In the genomic region with DNA sequence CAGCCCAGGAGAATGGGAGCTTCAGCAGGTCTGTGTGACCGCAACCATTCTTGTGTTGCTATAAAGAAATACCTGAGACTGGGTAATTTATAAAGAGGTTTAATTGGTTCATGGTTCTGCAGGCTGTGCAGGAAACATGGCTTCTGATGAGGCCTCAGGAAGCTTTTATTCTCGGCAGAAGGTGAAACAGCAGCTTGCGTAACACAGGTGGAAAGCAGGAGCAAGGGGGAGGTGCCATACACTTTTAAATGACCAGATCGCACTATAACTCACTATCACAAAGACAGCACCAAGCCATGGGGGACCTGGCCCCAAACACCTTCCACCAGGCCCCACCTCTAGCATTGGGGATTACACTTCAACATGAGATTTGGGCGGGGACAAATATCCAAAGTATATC, we compare ENCODE assay signal across 27 cellular contexts. TPM values are rescaled to one million over a fixed set of nuclear protein-coding genes. Genes with fewer than 3 reads are reported as not detected.
DNase-seq lines count a peak whose midpoint lies in the region; ATAC-seq, FAIRE-seq and TF ChIP-seq lines count a peak whose summit lies in the region.
"Had no signal": no experiment of that assay in that cellular context is flagged by ENCODE, and none has a peak within 500 bp of the region (broad histone marks: within the 10 kb centered on the region; RNA-seq: fewer than 3 reads in every experiment).

No MANE protein-coding gene starts in this region.

- no peak overlapping the region for H3K14ac ChIP-seq in H1 (ENCODE audit: insufficient read length)

- CTCF ChIA-PET in H1 (lab: Charles Lee; ENCODE audit: partially characterized antibody) = interaction anchor here (0.7 to 2.9 kb wide), 9 partner anchors 8 to 173 kb away, joined by 3 to 17 read pairs (median 4); partner anchors contain the start of gene IDH3A

- H3K27me3 ChIP-seq in Peyer's patch (no peaks in the 10 kb centered on the region), H1 (replicated peaks in 1 of 4; ENCODE audit: control insufficient read depth in 3 of 4, extremely low read depth in 1 of 4, insufficient read depth in 3 of 4, low read length in 3 of 4) (no peaks in the 10 kb centered on the region), right lobe of liver (no peaks in the 10 kb centered on the region), small intestine (ENCODE audit: control insufficient read depth in 2 of 2, insufficient read depth in 2 of 2, low read length in 2 of 2) (no peaks in the 10 kb centered on the region), mesendoderm (ENCODE audit: insufficient read depth, low read length, poor library complexity) (no peaks in the 10 kb centered on the region)
- H3K27me3 ChIP-seq: BLaER1 had no signal

- H2AK5ac ChIP-seq in H1 (ENCODE audit: low read depth, low read length) = no peak overlapping the region
- no peak overlapping the region for H2AK5ac ChIP-seq in mesendoderm (ENCODE audit: low read length)

- no peaks in the 10 kb centered on the region for H3K36me3 ChIP-seq in Peyer's patch
- no peaks in the 10 kb centered on the region for H3K36me3 ChIP-seq in H1 (ENCODE audit: control insufficient read depth in 2 of 4, insufficient read depth in 4 of 4, low read length in 3 of 4)
- H3K36me3 ChIP-seq in right lobe of liver = no peaks in the 10 kb centered on the region
- no peaks in the 10 kb centered on the region for H3K36me3 ChIP-seq in small intestine (ENCODE audit: control insufficient read depth in 2 of 2, insufficient read depth in 2 of 2, low read length in 2 of 2)
- no peaks in the 10 kb centered on the region for H3K36me3 ChIP-seq in mesendoderm (ENCODE audit: control insufficient read depth, insufficient read depth, low read length)
- H3K36me3 ChIP-seq: BLaER1 had no signal

- H4K20me1 ChIP-seq in H1 (replicated peaks in 1 of 2; ENCODE audit: control insufficient read depth in 1 of 2, insufficient read depth in 2 of 2, low read length in 2 of 2) = no peaks in the 10 kb centered on the region
- H4K20me1 ChIP-seq: BLaER1 had no signal

- H2BK15ac ChIP-seq in H1 (ENCODE audit: low read length) (no peak overlapping the region), mesendoderm (replicated peaks; ENCODE audit: low read depth) (no peak overlapping the region)

- H3K4ac ChIP-seq in H1 (replicated peaks; ENCODE audit: insufficient read length, low read depth, low read length) (no peak overlapping the region), mesendoderm (ENCODE audit: low read depth, low read length) (no peak overlapping the region)

- no peak overlapping the region for H3K18ac ChIP-seq in H1 (ENCODE audit: extremely low read depth, low read length)
- H3K18ac ChIP-seq in mesendoderm (ENCODE audit: low read length) = no peak overlapping the region

- H3K56ac ChIP-seq in H1 (replicated peaks; ENCODE audit: insufficient read length, low read depth, low read length) = no peak overlapping the region
- H3K56ac ChIP-seq in mesendoderm (ENCODE audit: low read length) = no peak overlapping the region

- H2BK120ac ChIP-seq in H1 (replicated peaks; ENCODE audit: low read depth, low read length) (no peak overlapping the region), mesendoderm (ENCODE audit: low read depth, low read length) (no peak overlapping the region)

- H3K9ac ChIP-seq in H1 (replicated peaks in 1 of 4; ENCODE audit: extremely low read depth in 1 of 4, low read depth in 3 of 4, low read length in 3 of 4) (no peak overlapping the region), mesendoderm (ENCODE audit: low read length) (no peak overlapping the region)
- H3K9ac ChIP-seq: BLaER1, GM23248 had no signal

- peak; percentile 13 to 57 (median 55) for ATAC-seq in right lobe of liver

- TF ChIP-seq CTCF in Peyer's patch (IDR thresholded peaks at IDR 0.05) (no peak), H1 (IDR thresholded peaks at IDR 0.05; ENCODE audit: control extremely low read depth in 1 of 3, insufficient read depth in 1 of 3, low read depth in 1 of 3, low read length in 3 of 3) (no peak), right lobe of liver (IDR thresholded peaks at IDR 0.05) (no peak)

- H3K79me1 ChIP-seq in H1 (ENCODE audit: low read depth, low read length) (no peaks in the 10 kb centered on the region), mesendoderm (ENCODE audit: low read length) (no peaks in the 10 kb centered on the region)

- POLR2A ChIA-PET in H1 (lab: Charles Lee; ENCODE audit: partially characterized antibody) = interaction anchor here (0.6 to 1.4 kb wide), 5 partner anchors 8 to 21 kb away, joined by 3 to 4 read pairs (median 3); partner anchors contain the start of gene IDH3A

- H4K91ac ChIP-seq in H1 (replicated peaks; ENCODE audit: insufficient read length, low read length) = no peak overlapping the region

- DNase-seq in Peyer's patch = peak in 2 of 3 donors; percentile 3 to 40
- no peak for DNase-seq in H1 (ENCODE audit: low read depth in 1 of 2, low spot score in 2 of 2)
- peak in 1 of 3 donors; percentile 41 for DNase-seq in right lobe of liver
- peak; percentile 35 for DNase-seq in small intestine
- no peak for DNase-seq in OCI-M2 (lab: John Stamatoyannopoulos, UW; ENCODE audit: unreplicated experiment)
- no peak for DNase-seq in GM12892 (ENCODE audit: insufficient read length)
- DNase-seq in mesendoderm = no peak
- DNase-seq: CD4-positive, alpha-beta T cell; DMS53; GM23248; HCEC 1CT; MV-4-11; NCI-H1105; NCI-H2029; NCI-H446 treated with DMSO at 0.1 percent for 48 hours; NCI-H526; NCI-H82; SHP77 had no signal

- no peak overlapping the region for H2AFZ ChIP-seq in H1 (ENCODE audit: low read length)
- H2AFZ ChIP-seq: GM23248 had no signal

- intact Hi-C loops in right lobe of liver (cut with DNase I) = no loop called here

- no peak overlapping the region for H2BK12ac ChIP-seq in H1 (ENCODE audit: low read depth, low read length)

- H4K8ac ChIP-seq in H1 (ENCODE audit: extremely low read depth, insufficient read depth, low read length) (no peak overlapping the region), mesendoderm (ENCODE audit: low read depth, low read length) (no peak overlapping the region)

- H3K23me2 ChIP-seq in H1 (ENCODE audit: low read depth, low read length) = no peaks in the 10 kb centered on the region

- H3K27ac ChIP-seq in Peyer's patch (peak overlapping the region in 3 of 4 donors; percentile 54 to 82 (median 76)), H1 (ENCODE audit: low read depth, low read length) (no peak overlapping the region), right lobe of liver (peak overlapping the region in 2 of 3 donors; percentile 31 to 51), small intestine (ENCODE audit: low read depth in 1 of 2, low read length in 1 of 2) (peak overlapping the region; percentile 77 to 79), mesendoderm (ENCODE audit: low read depth, low read length) (no peak overlapping the region)
- H3K27ac ChIP-seq: BLaER1, GM23248, RWPE1 had no signal

- H3K79me2 ChIP-seq in H1 (ENCODE audit: control insufficient read depth in 1 of 2, insufficient read depth in 2 of 2, low read length in 2 of 2) (no peaks in the 10 kb centered on the region), mesendoderm (ENCODE audit: control insufficient read depth, insufficient read depth, low read length) (no peaks in the 10 kb centered on the region)

- no peak overlapping the region for H3K23ac ChIP-seq in H1 (ENCODE audit: insufficient read length)
- no peak overlapping the region for H3K23ac ChIP-seq in mesendoderm (ENCODE audit: low read length)

- H3K4me2 ChIP-seq in H1 (ENCODE audit: insufficient read depth in 1 of 2, low read depth in 2 of 2, low read length in 2 of 2) (no peak overlapping the region), mesendoderm (ENCODE audit: low read length) (no peak overlapping the region)
- H3K4me2 ChIP-seq: BLaER1 had no signal

- TF ChIP-seq EP300 in H1 (IDR thresholded peaks at IDR 0.05; ENCODE audit: borderline replicate concordance in 1 of 2, low read depth in 2 of 2, low read length in 2 of 2) = no peak

- H2BK5ac ChIP-seq in H1 (ENCODE audit: low read depth, low read length) (no peak overlapping the region), mesendoderm (ENCODE audit: low read length) (no peak overlapping the region)

- no peak overlapping the region for H4K5ac ChIP-seq in H1 (ENCODE audit: insufficient read length, low read depth, low read length)
- no peak overlapping the region for H4K5ac ChIP-seq in mesendoderm (ENCODE audit: low read length)

- H3K9me3 ChIP-seq in Peyer's patch (no peaks in the 10 kb centered on the region), H1 (ENCODE audit: insufficient read depth in 2 of 2, low read depth in 1 of 2, low read length in 1 of 2) (no peaks in the 10 kb centered on the region), right lobe of liver (no peaks in the 10 kb centered on the region), small intestine (ENCODE audit: control insufficient read depth, low read depth) (no peaks in the 10 kb centered on the region)
- H3K9me3 ChIP-seq: BLaER1 had no signal

- TF ChIP-seq POLR2A in Peyer's patch (IDR thresholded peaks at IDR 0.05) (no peak), H1 (IDR thresholded peaks at IDR 0.05; ENCODE audit: control extremely low read depth in 1 of 2, low read depth in 2 of 2, low read length in 2 of 2) (no peak), right lobe of liver (IDR thresholded peaks at IDR 0.05) (no peak), GM12892 (IDR thresholded peaks at IDR 0.05; ENCODE audit: low read depth, low read length) (no peak)

- H3K4me3 ChIP-seq in Peyer's patch = no peak overlapping the region
- H3K4me3 ChIP-seq in H1 (ENCODE audit: extremely low read depth in 1 of 4, insufficient read depth in 2 of 4, low read depth in 3 of 4, low read length in 4 of 4) = no peak overlapping the region
- no peak overlapping the region for H3K4me3 ChIP-seq in right lobe of liver
- H3K4me3 ChIP-seq in small intestine (ENCODE audit: low read depth in 1 of 2, low read length in 2 of 2) = no peak overlapping the region
- no peak overlapping the region for H3K4me3 ChIP-seq in mesendoderm (ENCODE audit: low read length)
- H3K4me3 ChIP-seq: BLaER1, GM23248 had no signal

- TF ChIP-seq RAD21 in H1 (IDR thresholded peaks at IDR 0.05 in 1 of 2, conservative IDR thresholded peaks at IDR 0.05 in 1 of 2; ENCODE audit: low read depth in 2 of 2, low read length in 2 of 2) = no peak

- no peak overlapping the region for H2BK20ac ChIP-seq in H1 (ENCODE audit: low read length)

- peaks cover 0 to 19% (median 0%) of the 10 kb centered on the region in 4 donors for H3K4me1 ChIP-seq in Peyer's patch
- H3K4me1 ChIP-seq in H1 (replicated peaks in 1 of 4; ENCODE audit: control insufficient read depth in 3 of 4, insufficient read depth in 4 of 4, low read length in 3 of 4) = no peaks in the 10 kb centered on the region
- peaks cover 0 to 15% (median 7%) of the 10 kb centered on the region in 4 donors for H3K4me1 ChIP-seq in right lobe of liver
- H3K4me1 ChIP-seq in small intestine (ENCODE audit: control insufficient read depth in 2 of 2, insufficient read depth in 1 of 2, low read depth in 1 of 2, low read length in 1 of 2) = peaks cover 4 to 5% of the 10 kb centered on the region in 2 donors
- no peaks in the 10 kb centered on the region for H3K4me1 ChIP-seq in mesendoderm (ENCODE audit: control insufficient read depth, low read depth, low read length)
- H3K4me1 ChIP-seq: BLaER1 had no signal

- 81% methylated on average over 5 of the region's 5 CpGs; no CpG with 5 or more reads in 1 of the 2 experiments for WGBS in H1 (ENCODE audit: extremely low coverage in 1 of 2, insufficient coverage in 1 of 2, insufficient read length in 1 of 2, insufficient replicate concordance in 2 of 2, low coverage in 1 of 2, low lambda C conversion rate in 2 of 2, missing lambda C conversion rate in 1 of 2), 2 experiments
- 69% methylated on average over 4 of the region's 5 CpGs for WGBS in right lobe of liver (ENCODE audit: insufficient coverage, low coverage, low lambda C conversion rate, missing lambda C conversion rate)
- WGBS in small intestine, 3 donors = 61 to 82% (median 66%) methylated on average over 5 of the region's 5 CpGs
- WGBS in mesendoderm (ENCODE audit: extremely low coverage, insufficient coverage, low lambda C conversion rate) = no CpG with 5 or more reads among the region's 5 CpGs

- no peak for FAIRE-seq in H1 (lab: Jason Lieb, UNC)
- FAIRE-seq in small intestine (lab: Jason Lieb, UNC) = no peak
- no peak for FAIRE-seq in GM12892 (lab: Jason Lieb, UNC)
- FAIRE-seq: A204.1 had no signal

RNA-seq across cellular contexts. Expression of gene CIB2, which starts 8.3 kb away (rescaled TPM):
- total RNA-seq in Peyer's patch (10 to 100 TPM; 17.5 to 70.9 (median 21.0) TPM), right lobe of liver (1 to 10 TPM in 2 of 6 experiments, under 1 TPM in 3, not detected in 1; 0.22 to 1.3 (median 0.74) TPM)
- 45.8 and 46.8 TPM in 2 replicates for total RNA-seq in H1 (2021; fragmentation: NEBNext Ultra II Directional; extraction: Animal tissue kit (Norgen Biotek cat#: 25700))
- polyA plus RNA-seq in H1 (2011; rRNA removed) (41.5 and 52.0 TPM in 2 replicates), small intestine (10 to 100 TPM; 12.7 to 56.2 (median 48.8) TPM)
- 37.0 TPM for polyA plus RNA-seq in H1 (2011; cell fraction: cytosol; rRNA removed)
- 26.3 TPM for polyA plus RNA-seq in H1 (2011; cell fraction: nucleus; rRNA removed)
- 42.5 to 59.9 TPM (median 53.2 TPM) in 4 replicates for polyA plus RNA-seq in H1 (2012, experiment 1 of 2)
- 56.5 TPM for polyA plus RNA-seq in H1 (2012, experiment 2 of 2)
- 37.4 TPM for polyA plus RNA-seq in H1 (2013, experiment 1 of 2)
- 34.3 TPM for polyA plus RNA-seq in H1 (2013, experiment 2 of 2)
- 49.1 and 79.1 TPM in 2 replicates for polyA minus RNA-seq in H1 (2011; rRNA and poly(A)+ RNA removed)
- 16.4 TPM for polyA minus RNA-seq in H1 (2011; cell fraction: cytosol; rRNA and poly(A)+ RNA removed)
- 17.0 TPM for polyA minus RNA-seq in H1 (2011; cell fraction: nucleus; rRNA and poly(A)+ RNA removed)
- polyA plus RNA-seq in GM12892 (2012; ENCODE audit: missing spikeins) = 2.7 TPM
- polyA plus RNA-seq in mesendoderm (2013, experiment 1 of 2) = 25.5 TPM
- polyA plus RNA-seq in mesendoderm (2013, experiment 2 of 2) = 26.6 TPM

RNA-seq across cellular contexts. Expression of gene IDH3A, which starts 9.6 kb away (rescaled TPM):
- total RNA-seq in Peyer's patch = 100 to 1,000 TPM; 102 to 175 (median 118) TPM
- 36.8 and 41.5 TPM in 2 replicates for total RNA-seq in H1 (2021; fragmentation: NEBNext Ultra II Directional; extraction: Animal tissue kit (Norgen Biotek cat#: 25700))
- polyA plus RNA-seq in H1 (2011; rRNA removed) = 15.1 and 23.4 TPM in 2 replicates
- polyA plus RNA-seq in H1 (2011; cell fraction: cytosol; rRNA removed) = 27.9 TPM
- 8.5 TPM for polyA plus RNA-seq in H1 (2011; cell fraction: nucleus; rRNA removed)
- polyA plus RNA-seq in H1 (2012, experiment 1 of 2) = 23.3 to 41.1 TPM (median 25.3 TPM) in 4 replicates
- polyA plus RNA-seq in H1 (2012, experiment 2 of 2) = 2.6 TPM
- polyA plus RNA-seq in H1 (2013, experiment 1 of 2) = 16.8 TPM
- 15.2 TPM for polyA plus RNA-seq in H1 (2013, experiment 2 of 2)
- 24.8 and 45.7 TPM in 2 replicates for polyA minus RNA-seq in H1 (2011; rRNA and poly(A)+ RNA removed)
- polyA minus RNA-seq in H1 (2011; cell fraction: cytosol; rRNA and poly(A)+ RNA removed) = 24.2 TPM
- polyA minus RNA-seq in H1 (2011; cell fraction: nucleus; rRNA and poly(A)+ RNA removed) = 16.6 TPM
- 10 to 100 TPM; 22.0 to 46.5 (median 34.6) TPM for total RNA-seq in right lobe of liver
- 10 to 100 TPM; 90.6 to 97.5 (median 95.0) TPM for polyA plus RNA-seq in small intestine
- polyA plus RNA-seq in GM12892 (2012; ENCODE audit: missing spikeins) = 80.2 TPM
- polyA plus RNA-seq in mesendoderm (2013, experiment 1 of 2) = 18.4 TPM
- polyA plus RNA-seq in mesendoderm (2013, experiment 2 of 2) = 19.8 TPM

RNA-seq across cellular contexts. Expression of gene SH2D7, which starts 47.2 kb away (rescaled TPM):
- total RNA-seq in Peyer's patch (1 to 10 TPM; 3.3 to 7.7 (median 4.6) TPM), right lobe of liver (not detected)
- total RNA-seq in H1 (2021; fragmentation: NEBNext Ultra II Directional; extraction: Animal tissue kit (Norgen Biotek cat#: 25700)) = not detected in 2 replicates
- polyA plus RNA-seq in H1 (2011; rRNA removed) (not detected in 2 replicates), small intestine (1 to 10 TPM; 1.7 to 3.8 (median 2.9) TPM)
- polyA plus RNA-seq in H1 (2011; cell fraction: cytosol; rRNA removed) = not detected
- polyA plus RNA-seq in H1 (2011; cell fraction: nucleus; rRNA removed) = not detected
- polyA plus RNA-seq in H1 (2012, experiment 1 of 2) = 0.44 to 0.78 TPM (median 0.58 TPM) in 4 replicates
- polyA plus RNA-seq in H1 (2012, experiment 2 of 2) = 0.54 TPM
- polyA plus RNA-seq in H1 (2013, experiment 1 of 2) = not detected
- polyA plus RNA-seq in H1 (2013, experiment 2 of 2) = not detected
- polyA minus RNA-seq in H1 (2011; rRNA and poly(A)+ RNA removed) = not detected in 2 replicates
- not detected for polyA minus RNA-seq in H1 (2011; cell fraction: cytosol; rRNA and poly(A)+ RNA removed)
- not detected for polyA minus RNA-seq in H1 (2011; cell fraction: nucleus; rRNA and poly(A)+ RNA removed)
- not detected for polyA plus RNA-seq in GM12892 (2012; ENCODE audit: missing spikeins)
- polyA plus RNA-seq in mesendoderm (2013, experiment 1 of 2) = not detected
- not detected for polyA plus RNA-seq in mesendoderm (2013, experiment 2 of 2)
- total RNA-seq: CD4-positive, alpha-beta T cell; Daoy; G401; GM23248; LHCN-M2; MCF 10A; SK-MEL-5 had no signal
- polyA plus RNA-seq: AG04450, GM23248 had no signal

Comparison
In these comparisons a context has a peak if more than half of its experiments do, and no peak if none do; other contexts are left out.
1. DNase-seq: peak in Peyer's patch (2 of 3) and small intestine (single experiment); none in H1 (0 of 2), OCI-M2 (single experiment), GM12892 (single experiment) and mesendoderm (single experiment).
2. H3K27ac ChIP-seq: peak in Peyer's patch (3 of 4), right lobe of liver (2 of 3) and small intestine (2 of 2); none in H1 (single experiment) and mesendoderm (single experiment).
3. RNA of gene CIB2, which starts 8.3 kb away (total RNA-seq): 45.8 to 46.8 TPM in H1 and 17.5 to 70.9 TPM in Peyer's patch; 0.22 to 1.3 TPM in right lobe of liver; every median in the first group is over 4 times any median in the second.